9 cellular contexts compared by ENCODE assay signal in the genomic region with DNA sequence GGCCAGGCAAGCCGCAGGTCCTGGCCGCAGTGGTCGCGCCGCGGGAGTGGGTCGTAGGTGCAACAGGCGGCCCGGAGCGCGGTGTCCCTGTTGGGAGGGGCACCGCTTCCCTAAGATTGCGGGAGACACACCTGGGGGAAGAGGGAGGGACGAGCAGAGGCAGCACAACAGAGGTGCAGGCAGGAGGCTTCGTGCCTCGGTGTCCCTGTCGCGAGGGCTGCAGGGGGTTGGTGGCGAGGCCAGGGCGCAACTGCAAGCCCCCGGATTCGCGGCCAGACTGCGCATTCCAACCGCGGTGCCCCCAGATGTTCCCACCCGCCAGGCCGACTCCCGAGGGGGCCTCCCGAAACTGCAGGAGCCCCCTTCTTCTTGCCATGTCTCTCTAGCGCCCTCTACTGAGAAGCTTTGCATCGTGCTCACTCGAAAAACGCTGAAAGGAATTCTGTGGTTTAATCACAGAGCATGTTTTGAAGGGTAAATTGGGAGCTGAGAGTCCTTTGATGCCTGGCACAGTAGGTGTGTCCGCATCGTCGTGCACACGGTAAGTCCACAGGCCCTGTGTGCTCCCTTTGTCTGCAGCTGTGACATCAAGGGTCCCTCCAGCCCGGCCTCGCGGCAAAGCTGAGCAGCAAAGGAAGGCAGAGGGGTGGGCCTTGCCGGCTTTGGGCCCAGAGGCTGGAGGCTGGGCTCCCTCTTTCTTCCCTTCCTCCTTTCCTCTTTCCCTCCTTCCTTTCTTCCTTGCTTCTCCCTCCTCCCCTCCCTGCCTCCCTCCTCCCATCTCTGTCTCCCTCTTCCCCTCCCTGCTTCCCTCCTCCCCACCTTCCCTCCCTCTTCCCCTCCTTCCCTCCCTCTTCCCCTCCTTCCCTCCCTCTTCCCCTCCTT. TPM values are rescaled to one million over a fixed set of nuclear protein-coding genes. Genes with fewer than 3 reads are reported as not detected.
DNase-seq lines count a peak whose midpoint lies in the region; ATAC-seq, FAIRE-seq and TF ChIP-seq lines count a peak whose summit lies in the region.
"Had no signal": no experiment of that assay in that cellular context is flagged by ENCODE, and none has a peak within 500 bp of the region (broad histone marks: within the 10 kb centered on the region; RNA-seq: fewer than 3 reads in every experiment).

No MANE protein-coding gene starts in this region.

- no peak for FAIRE-seq in A549 (lab: Jason Lieb, UNC)

- no peak for TF ChIP-seq EP300 in A549 (IDR thresholded peaks at IDR 0.05)

- DNase-seq in A549 (ENCODE audit: low read depth in 1 of 2, low spot score in 1 of 2) (peak in 1 of 2 experiments; percentile 31), GM12865 (ENCODE audit: low read depth) (peak; percentile 18), SK-N-DZ (ENCODE audit: low spot score) (peak; percentile 30), iPS DF 19.7 (ENCODE audit: low read depth, low spot score) (peak; percentile 30), DMS79 (lab: John Stamatoyannopoulos, UW) (no peak), germinal center (ENCODE audit: low spot score) (no peak)
- DNase-seq in activated T-cell treated with anti-CD3 and anti-CD28 coated beads, Interleukin-2, amount 50 U/mL, for 48 hours = no peak
- DNase-seq: stimulated activated naive B cell treated with anti-CD40 and anti-IgM and Interleukin-4, amounts not matched to agents 10 μg/mL and 1 μg/mL and 100 μg/mL, for 72 hours had no signal

- CTCF ChIA-PET in A549 (lab: Yijun Ruan, JAX) = interaction anchor here (0.7 to 5.8 kb wide), 14 partner anchors 8 to 471 kb away, joined by 3 to 61 read pairs (median 4); no protein-coding TSS in a partner anchor

- no peak overlapping the region for H3K27ac ChIP-seq in A549

- H3K4me2 ChIP-seq in A549 = no peak overlapping the region

- TF ChIP-seq CTCF in A549 (IDR thresholded peaks at IDR 0.05) = peak; percentile 23
- TF ChIP-seq CTCF in GM12865 (IDR thresholded peaks at IDR 0.05; ENCODE audit: insufficient read depth, low read depth, low read length, missing control alignments) = peak; percentile 33

- 69% methylated on average over 31 of the region's 42 CpGs for WGBS in A549 (ENCODE audit: missing lambda C conversion rate)

- no peaks in the 10 kb centered on the region for H3K9me3 ChIP-seq in A549

- no peak for TF ChIP-seq POLR2A in A549 (IDR thresholded peaks at IDR 0.05; ENCODE audit: low read length)

- no peaks in the 10 kb centered on the region for H3K4me1 ChIP-seq in A549

- TF ChIP-seq RAD21 in A549 (conservative IDR thresholded peaks at IDR 0.05 in 1 of 2, IDR thresholded peaks at IDR 0.05 in 1 of 2) = no peak

- H3K4me3 ChIP-seq in A549 (no peak overlapping the region), GM12865 (ENCODE audit: low read depth, low read length) (no peak overlapping the region)

- POLR2A ChIA-PET in A549 (lab: Yijun Ruan, JAX) = no interaction called here

- no peak; a peak in 1 of 6 replicates for ATAC-seq in A549
- ATAC-seq in HG03280 (IDR thresholded peaks at IDR 0.05; ENCODE audit: unreplicated experiment) = no peak
- ATAC-seq: stimulated activated naive B cell treated with anti-CD40 and anti-IgM and Interleukin-4, amounts not matched to agents 10 μg/mL and 1 μg/mL and 100 μg/mL, for 72 hours had no signal

TF ChIP-seq in A549, 52 proteins besides CTCF, POLR2A, EP300 and RAD21:
- TF ChIP-seq ESRRA (IDR thresholded peaks at IDR 0.05; ENCODE audit: borderline replicate concordance, low read length) (no peak), ZNF302 (CRISPR knock-in tag; IDR thresholded peaks at IDR 0.05) (no peak), BHLHE40 (IDR thresholded peaks at IDR 0.05; ENCODE audit: low read depth, low read length) (no peak), RCOR1 (IDR thresholded peaks at IDR 0.05; ENCODE audit: low read depth, low read length) (no peak), CHD4 (IDR thresholded peaks at IDR 0.05; ENCODE audit: borderline replicate concordance) (no peak), CEBPB (IDR thresholded peaks at IDR 0.05) (no peak), ZC3H11A (IDR thresholded peaks at IDR 0.05) (no peak), RARB (CRISPR knock-in tag; IDR thresholded peaks at IDR 0.05) (no peak), MAFK (IDR thresholded peaks at IDR 0.05; ENCODE audit: partially characterized antibody) (no peak), FOXS1 (CRISPR knock-in tag; IDR thresholded peaks at IDR 0.05) (no peak), FOSB (CRISPR knock-in tag; IDR thresholded peaks at IDR 0.05) (no peak), NPAS2 (CRISPR knock-in tag; IDR thresholded peaks at IDR 0.05; ENCODE audit: borderline replicate concordance) (no peak), RFX5 (IDR thresholded peaks at IDR 0.05) (no peak), MYC (IDR thresholded peaks at IDR 0.05; ENCODE audit: borderline replicate concordance, low read length) (no peak)
- TF ChIP-seq, protein P1, sequence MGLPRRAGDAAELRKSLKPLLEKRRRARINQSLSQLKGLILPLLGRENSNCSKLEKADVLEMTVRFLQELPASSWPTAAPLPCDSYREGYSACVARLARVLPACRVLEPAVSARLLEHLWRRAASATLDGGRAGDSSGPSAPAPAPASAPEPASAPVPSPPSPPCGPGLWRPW (IDR thresholded peaks at IDR 0.05) = no peak
- TF ChIP-seq, protein P2, sequence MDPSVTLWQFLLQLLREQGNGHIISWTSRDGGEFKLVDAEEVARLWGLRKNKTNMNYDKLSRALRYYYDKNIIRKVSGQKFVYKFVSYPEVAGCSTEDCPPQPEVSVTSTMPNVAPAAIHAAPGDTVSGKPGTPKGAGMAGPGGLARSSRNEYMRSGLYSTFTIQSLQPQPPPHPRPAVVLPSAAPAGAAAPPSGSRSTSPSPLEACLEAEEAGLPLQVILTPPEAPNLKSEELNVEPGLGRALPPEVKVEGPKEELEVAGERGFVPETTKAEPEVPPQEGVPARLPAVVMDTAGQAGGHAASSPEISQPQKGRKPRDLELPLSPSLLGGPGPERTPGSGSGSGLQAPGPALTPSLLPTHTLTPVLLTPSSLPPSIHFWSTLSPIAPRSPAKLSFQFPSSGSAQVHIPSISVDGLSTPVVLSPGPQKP (IDR thresholded peaks at IDR 0.05; ENCODE audit: low read depth, low read length) = no peak
- TF ChIP-seq, protein P3, sequence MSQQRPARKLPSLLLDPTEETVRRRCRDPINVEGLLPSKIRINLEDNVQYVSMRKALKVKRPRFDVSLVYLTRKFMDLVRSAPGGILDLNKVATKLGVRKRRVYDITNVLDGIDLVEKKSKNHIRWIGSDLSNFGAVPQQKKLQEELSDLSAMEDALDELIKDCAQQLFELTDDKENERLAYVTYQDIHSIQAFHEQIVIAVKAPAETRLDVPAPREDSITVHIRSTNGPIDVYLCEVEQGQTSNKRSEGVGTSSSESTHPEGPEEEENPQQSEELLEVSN (IDR thresholded peaks at IDR 0.05; ENCODE audit: borderline replicate concordance, low read depth) = no peak
- TF ChIP-seq, protein P4, sequence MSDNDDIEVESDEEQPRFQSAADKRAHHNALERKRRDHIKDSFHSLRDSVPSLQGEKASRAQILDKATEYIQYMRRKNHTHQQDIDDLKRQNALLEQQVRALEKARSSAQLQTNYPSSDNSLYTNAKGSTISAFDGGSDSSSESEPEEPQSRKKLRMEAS (IDR thresholded peaks at IDR 0.05) = no peak
- TF ChIP-seq, protein P5, sequence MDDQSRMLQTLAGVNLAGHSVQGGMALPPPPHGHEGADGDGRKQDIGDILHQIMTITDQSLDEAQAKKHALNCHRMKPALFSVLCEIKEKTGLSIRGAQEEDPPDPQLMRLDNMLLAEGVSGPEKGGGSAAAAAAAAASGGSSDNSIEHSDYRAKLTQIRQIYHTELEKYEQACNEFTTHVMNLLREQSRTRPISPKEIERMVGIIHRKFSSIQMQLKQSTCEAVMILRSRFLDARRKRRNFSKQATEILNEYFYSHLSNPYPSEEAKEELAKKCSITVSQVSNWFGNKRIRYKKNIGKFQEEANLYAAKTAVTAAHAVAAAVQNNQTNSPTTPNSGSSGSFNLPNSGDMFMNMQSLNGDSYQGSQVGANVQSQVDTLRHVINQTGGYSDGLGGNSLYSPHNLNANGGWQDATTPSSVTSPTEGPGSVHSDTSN (IDR thresholded peaks at IDR 0.05) = no peak
- TF ChIP-seq, protein P6, sequence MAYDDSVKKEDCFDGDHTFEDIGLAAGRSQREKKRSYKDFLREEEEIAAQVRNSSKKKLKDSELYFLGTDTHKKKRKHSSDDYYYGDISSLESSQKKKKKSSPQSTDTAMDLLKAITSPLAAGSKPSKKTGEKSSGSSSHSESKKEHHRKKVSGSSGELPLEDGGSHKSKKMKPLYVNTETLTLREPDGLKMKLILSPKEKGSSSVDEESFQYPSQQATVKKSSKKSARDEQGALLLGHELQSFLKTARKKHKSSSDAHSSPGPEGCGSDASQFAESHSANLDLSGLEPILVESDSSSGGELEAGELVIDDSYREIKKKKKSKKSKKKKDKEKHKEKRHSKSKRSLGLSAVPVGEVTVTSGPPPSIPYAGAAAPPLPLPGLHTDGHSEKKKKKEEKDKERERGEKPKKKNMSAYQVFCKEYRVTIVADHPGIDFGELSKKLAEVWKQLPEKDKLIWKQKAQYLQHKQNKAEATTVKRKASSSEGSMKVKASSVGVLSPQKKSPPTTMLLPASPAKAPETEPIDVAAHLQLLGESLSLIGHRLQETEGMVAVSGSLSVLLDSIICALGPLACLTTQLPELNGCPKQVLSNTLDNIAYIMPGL (CRISPR knock-in tag; IDR thresholded peaks at IDR 0.05; ENCODE audit: borderline replicate concordance) = no peak

RNA-seq across cellular contexts. Expression of a gene that starts 6.2 kb away (rescaled TPM):
- polyA plus RNA-seq in A549 (2011; rRNA removed) = not detected in 2 replicates
- not detected in 2 replicates for polyA plus RNA-seq in A549 (2012; cell fraction: cytosol; rRNA removed)
- polyA plus RNA-seq in A549 (2012; cell fraction: nucleus; rRNA removed) = not detected in 2 replicates
- not detected in 3 replicates for polyA plus RNA-seq in A549 (2017; fragmentation: RNase III; extraction: RNeasy Plus Mini Kit Qiagen cat#74134 plus additional on column Dnase treatment)
- polyA minus RNA-seq in A549 (2011; rRNA and poly(A)+ RNA removed) = not detected in 2 replicates
- not detected in 2 replicates for polyA plus RNA-seq in SK-N-DZ (2014; cell fraction: cytosol; rRNA removed)
- not detected in 2 replicates for polyA plus RNA-seq in SK-N-DZ (2014; cell fraction: nucleus; rRNA removed)

Comparison
In these comparisons a context has a peak if more than half of its experiments do, and no peak if none do; other contexts are left out.
1. DNase-seq: peak in GM12865 (single experiment), SK-N-DZ (single experiment) and iPS DF 19.7 (single experiment); none in DMS79 (single experiment), activated T-cell treated with anti-CD3 and anti-CD28 coated beads, Interleukin-2, amount 50 U/mL, for 48 hours (0 of 2) and germinal center (single experiment).